In genomic region chr21:32976791-32977190, GRCh38 we compare ENCODE assay signal across 16 cellular contexts. TPM values are rescaled to one million over a fixed set of nuclear protein-coding genes. Genes with fewer than 3 reads are reported as not detected.
DNase-seq lines count a peak whose midpoint lies in the region; ATAC-seq and TF ChIP-seq lines count a peak whose summit lies in the region.
"Had no signal": no experiment of that assay in that cellular context is flagged by ENCODE, and none has a peak within 500 bp of the region (broad histone marks: within the 10 kb centered on the region; RNA-seq: fewer than 3 reads in every experiment).

No MANE protein-coding gene starts in this region.

- no peak overlapping the region for H3K9ac ChIP-seq in BLaER1 treated with 17β-estradiol and CSF1 and Interleukin-3, amounts not matched to agents 10 nM and 100 nM

- no peaks in the 10 kb centered on the region for H3K79me2 ChIP-seq in osteoblast (ENCODE audit: insufficient read depth, low read length)

- DNase-seq in NCI-H526 (lab: John Stamatoyannopoulos, UW) (peak; percentile 31 to 66), dorsolateral prefrontal cortex (no peak), osteoblast (ENCODE audit: insufficient read length, low spot score, missing footprints) (peak; percentile 3), NK-92 (lab: John Stamatoyannopoulos, UW; ENCODE audit: unreplicated experiment) (no peak)
- DNase-seq: ACHN; CD4-positive, alpha-beta memory T cell; DMS153; DMS79 treated with DMSO at 0.1 percent for 48 hours; EL had no signal

- H3K9me3 ChIP-seq in BLaER1 treated with 17β-estradiol and CSF1 and Interleukin-3, amounts not matched to agents 10 nM and 100 nM (replicated peaks in 1 of 11) = 0 out of 22 replicates have a peak, but pooled peaks cover 0 to 4% (median 0%) of the 10 kb centered on the region in 11 experiments
- no peaks in the 10 kb centered on the region for H3K9me3 ChIP-seq in osteoblast (ENCODE audit: low read depth, low read length)

- H3K4me3 ChIP-seq in BLaER1 treated with 17β-estradiol and CSF1 and Interleukin-3, amounts not matched to agents 10 nM and 100 nM = no peak overlapping the region
- peak overlapping the region in 1 of 59 donors; percentile 4 for H3K4me3 ChIP-seq in dorsolateral prefrontal cortex
- no peak overlapping the region for H3K4me3 ChIP-seq in osteoblast (ENCODE audit: insufficient read depth, low read length)

- TF ChIP-seq CTCF in dorsolateral prefrontal cortex (IDR thresholded peaks at IDR 0.05 in 54 of 56, conservative IDR thresholded peaks at IDR 0.05 in 2 of 56; ENCODE audit: low read depth in 1 of 56, partially characterized antibody in 56 of 56) = no peak
- TF ChIP-seq CTCF in osteoblast (IDR thresholded peaks at IDR 0.05; ENCODE audit: extremely low read depth, low read depth, low read length) = no peak

- ATAC-seq in GM21576 (IDR thresholded peaks at IDR 0.05; ENCODE audit: unreplicated experiment) (no peak), GM21717 (IDR thresholded peaks at IDR 0.05; ENCODE audit: unreplicated experiment) (no peak), HG02938 (IDR thresholded peaks at IDR 0.05; ENCODE audit: unreplicated experiment) (no peak)
- ATAC-seq: HepG2 had no signal

- H3K4me2 ChIP-seq in BLaER1 treated with 17β-estradiol and CSF1 and Interleukin-3, amounts not matched to agents 10 nM and 100 nM = peak overlapping the region in 9 of 11 experiments; percentile 28 to 80 (median 51); a peak in 15 of 22 replicates
- H3K4me2 ChIP-seq in osteoblast (ENCODE audit: insufficient read depth, low read length) = no peak overlapping the region

- H2AFZ ChIP-seq in osteoblast (ENCODE audit: low read length) = no peak overlapping the region

- H3K27me3 ChIP-seq in BLaER1 treated with 17β-estradiol and CSF1 and Interleukin-3, amounts not matched to agents 10 nM and 100 nM = no peaks in the 10 kb centered on the region
- H3K27me3 ChIP-seq in dorsolateral prefrontal cortex (peaks cover 0 to 12% (median 0%) of the 10 kb centered on the region in 45 donors), osteoblast (ENCODE audit: insufficient read depth, low read length) (peaks cover 25% of the 10 kb centered on the region)

- no peaks in the 10 kb centered on the region for H3K36me3 ChIP-seq in BLaER1 treated with 17β-estradiol and CSF1 and Interleukin-3, amounts not matched to agents 10 nM and 100 nM
- H3K36me3 ChIP-seq in osteoblast (ENCODE audit: insufficient read depth, low read length) = no peaks in the 10 kb centered on the region

- intact Hi-C loops in dorsolateral prefrontal cortex (cut with DNase I) = loop anchor here (2.0 to 10.0 kb wide), 5 partner anchors 20 to 141 kb away; partner anchors contain the start of genes OLIG1 (in 1 of the 2) and OLIG2 (in 1 of the 2)

- H3K27ac ChIP-seq in BLaER1 treated with 17β-estradiol and CSF1 and Interleukin-3, amounts not matched to agents 10 nM and 100 nM = no peak overlapping the region
- peak overlapping the region; percentile 77 to 100 (median 98) for H3K27ac ChIP-seq in dorsolateral prefrontal cortex
- H3K27ac ChIP-seq in osteoblast (ENCODE audit: low read depth, low read length) = no peak overlapping the region
- H3K27ac ChIP-seq: C4-2B had no signal

- H3K4me1 ChIP-seq in BLaER1 treated with 17β-estradiol and CSF1 and Interleukin-3, amounts not matched to agents 10 nM and 100 nM = peaks cover 9 to 37% (median 13%) of the 10 kb centered on the region in 10 experiments; a peak in 18 of 20 replicates
- H3K4me1 ChIP-seq in osteoblast (ENCODE audit: insufficient read depth, low read length) = no peaks in the 10 kb centered on the region

- no peaks in the 10 kb centered on the region for H4K20me1 ChIP-seq in BLaER1 treated with 17β-estradiol and CSF1 and Interleukin-3, amounts not matched to agents 10 nM and 100 nM
- no peaks in the 10 kb centered on the region for H4K20me1 ChIP-seq in osteoblast (ENCODE audit: insufficient read depth, low read length)

RNA-seq across cellular contexts. Expression of gene OLIG2, which starts 48.9 kb away (rescaled TPM):
- total RNA-seq in dorsolateral prefrontal cortex = 100 to 1,000 TPM in 2 of 120 experiments, 10 to 100 TPM in 118; 13.9 to 165 (median 45.4) TPM
- not detected in 2 replicates for total RNA-seq in osteoblast
- total RNA-seq: CD4-positive, alpha-beta memory T cell; HepG2; HT1080 had no signal

Comparison
In these comparisons a context has a peak if more than half of its experiments do, and no peak if none do; other contexts are left out.
1. H3K27ac ChIP-seq: peak in dorsolateral prefrontal cortex (59 of 59); none in BLaER1 treated with 17β-estradiol and CSF1 and Interleukin-3, amounts not matched to agents 10 nM and 100 nM (0 of 11) and osteoblast (single experiment).
2. DNase-seq: peak in NCI-H526 (2 of 2) and osteoblast (single experiment); none in dorsolateral prefrontal cortex (0 of 10) and NK-92 (single experiment).
3. RNA of gene OLIG2, which starts 48.9 kb away (total RNA-seq): 13.9 to 165 TPM in dorsolateral prefrontal cortex; not detected in osteoblast; every median in the first group is over 10 times any median in the second.